Comparison of ENCODE assay signal across 8 cellular contexts in the genomic region with DNA sequence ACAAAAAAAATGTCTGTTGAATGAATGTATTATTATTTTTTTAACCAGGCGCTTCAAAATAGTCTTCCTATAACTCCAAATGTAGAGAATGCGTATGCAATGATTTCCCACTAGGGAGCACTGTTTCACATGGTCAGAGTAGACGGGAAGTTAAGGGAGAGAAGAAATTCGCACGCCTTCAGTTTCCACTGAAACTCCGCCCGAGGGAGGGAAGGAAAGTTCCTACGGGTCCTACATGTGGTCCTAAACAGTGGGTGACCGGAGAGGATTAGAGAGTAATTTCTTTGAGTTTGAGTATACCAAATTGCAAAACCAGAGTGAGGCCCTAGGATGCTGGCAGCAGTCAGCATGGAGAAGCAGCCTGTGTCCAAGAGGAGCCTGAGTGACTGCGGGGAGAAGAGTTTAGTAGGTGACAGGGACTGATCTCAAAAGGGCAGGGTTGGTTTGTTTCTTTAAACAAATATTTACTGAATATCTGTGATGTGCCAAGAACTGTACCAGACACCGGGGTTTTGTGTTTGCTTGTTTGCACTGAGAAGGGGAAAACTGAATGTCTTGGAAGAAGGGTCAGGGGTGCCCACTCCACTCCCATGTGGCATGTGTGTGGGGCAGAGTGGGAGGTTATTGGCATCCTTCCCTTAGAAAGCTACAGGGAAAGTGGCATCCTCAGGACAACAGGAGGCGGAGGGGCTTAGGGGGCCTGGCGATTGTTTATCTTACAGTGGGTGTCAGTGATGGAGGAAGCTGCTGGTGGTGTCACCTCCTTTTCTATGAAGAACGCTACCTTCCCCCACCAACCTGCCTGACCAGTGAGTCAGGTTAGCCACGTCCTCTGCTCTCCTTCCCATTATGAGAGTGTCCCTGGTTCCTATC. TPM values are rescaled to one million over a fixed set of nuclear protein-coding genes. Genes with fewer than 3 reads are reported as not detected.
DNase-seq lines count a peak whose midpoint lies in the region; ATAC-seq, FAIRE-seq and TF ChIP-seq lines count a peak whose summit lies in the region.

No MANE protein-coding gene starts in this region.

- peak overlapping the region; percentile 21 to 75 (median 31) for H3K4me3 Mint-ChIP-seq in immature natural killer cell

- no peak overlapping the region for H3K4me3 ChIP-seq in astrocyte of the spinal cord (ENCODE audit: low read depth, low read length)

- ATAC-seq in HG02870 (IDR thresholded peaks at IDR 0.05; ENCODE audit: unreplicated experiment), result no peak

- DNase-seq in GM04503 (ENCODE audit: low read depth), result peak; percentile 27
- DNase-seq in NOMO-1 treated with dmso at 0.1 percent for 144 hours (lab: John Stamatoyannopoulos, UW; ENCODE audit: unreplicated experiment), result peak; percentile 20
- peak; percentile 50 for DNase-seq in astrocyte of the spinal cord (ENCODE audit: low read depth, low spot score)
- peak; percentile 28 to 42 (median 40) for DNase-seq in immature natural killer cell
- peak; percentile 76 for DNase-seq in superior temporal gyrus (ENCODE audit: extremely low spot score)
- DNase-seq in COR-L47 (lab: John Stamatoyannopoulos, UW), result no peak

- H3K36me3 Mint-ChIP-seq in immature natural killer cell, result no peaks in the 10 kb centered on the region

- peak; percentile 92 for FAIRE-seq in A204.1 (lab: Jason Lieb, UNC)

- H3K27ac Mint-ChIP-seq in immature natural killer cell, result peak overlapping the region in 5 of 6 donors; percentile 14 to 64 (median 27)

- in situ Hi-C loops in astrocyte of the spinal cord (cut with HindIII; ENCODE audit: low sequenced_read_pairs), result no loop called here

- TF ChIP-seq CTCF in astrocyte of the spinal cord (IDR thresholded peaks at IDR 0.05; ENCODE audit: low read depth, low read length), result peak; percentile 59

- peaks cover 4 to 7% of the 10 kb centered on the region in 2 donors for H3K4me1 Mint-ChIP-seq in immature natural killer cell

- peaks cover 0 to 5% (median 0%) of the 10 kb centered on the region in 3 donors for H3K27me3 Mint-ChIP-seq in immature natural killer cell (ENCODE audit: low read depth in 3 of 3)

- no peaks in the 10 kb centered on the region for H3K9me3 Mint-ChIP-seq in immature natural killer cell

RNA-seq across cellular contexts. Expression of a gene that starts 22.8 kb away (rescaled TPM):
- not detected for polyA plus RNA-seq in immature natural killer cell

RNA-seq across cellular contexts. Expression of a gene that starts 31.4 kb away (rescaled TPM):
- 1 to 10 TPM in 1 of 3 donors, under 1 TPM in 1, not detected in 1; 0.51 to 1.1 TPM for polyA plus RNA-seq in immature natural killer cell

RNA-seq across cellular contexts. Expression of a gene that starts 33.7 kb away (rescaled TPM):
- 1 to 10 TPM in 1 of 3 donors, under 1 TPM in 1, not detected in 1; 0.50 to 1.6 TPM for polyA plus RNA-seq in immature natural killer cell

RNA-seq across cellular contexts. Expression of a gene that starts 33.9 kb away (rescaled TPM):
- polyA plus RNA-seq in immature natural killer cell, result 1 to 10 TPM; 4.2 to 8.8 (median 8.7) TPM
